ENCODE assay signal across 10 cellular contexts in the genomic region with DNA sequence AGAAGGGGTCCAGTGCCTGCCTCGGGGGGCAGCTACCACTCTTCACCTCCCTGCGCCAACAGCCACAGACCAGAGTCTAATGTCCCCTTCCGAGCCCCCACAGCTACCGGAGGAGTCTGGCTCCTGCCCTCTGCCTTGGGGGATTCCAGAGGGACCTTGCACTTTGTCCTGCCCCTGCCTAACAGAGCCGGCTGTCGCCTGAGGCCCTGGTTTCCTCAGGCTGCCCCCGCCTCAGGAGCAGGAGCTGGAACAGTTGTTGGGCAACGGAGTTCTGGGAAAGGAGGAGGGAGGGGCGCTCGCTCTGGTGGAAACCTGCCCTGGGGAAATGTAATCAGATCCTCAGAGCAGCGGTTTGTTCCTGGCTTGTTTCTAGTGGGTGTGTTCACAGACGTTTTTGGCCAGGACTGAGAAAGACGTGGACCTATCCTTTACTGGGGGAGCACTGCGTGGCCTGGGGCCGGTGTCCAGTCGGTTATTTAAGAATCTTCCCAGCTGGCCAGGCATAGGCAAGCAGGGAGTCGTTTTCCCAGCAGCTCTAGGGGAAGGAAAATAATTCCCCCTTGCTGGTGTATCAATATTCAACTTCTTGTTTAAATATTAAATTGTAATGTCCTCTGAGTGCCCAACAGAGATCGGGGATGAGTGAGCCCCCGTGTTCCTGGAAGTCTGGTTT. TPM values are rescaled to one million over a fixed set of nuclear protein-coding genes. Genes with fewer than 3 reads are reported as not detected.
A peak's percentile ranks its signal among the peaks of the same experiment; 100 is the strongest.
DNase-seq lines count a peak whose midpoint lies in the region; ATAC-seq, FAIRE-seq and TF ChIP-seq lines count a peak whose summit lies in the region.
"Had no signal": no experiment of that assay in that cellular context is flagged by ENCODE, and none has a peak within 500 bp of the region (broad histone marks: within the 10 kb centered on the region; RNA-seq: fewer than 3 reads in every experiment).

No MANE protein-coding gene starts in this region.

- H3K27ac Mint-ChIP-seq in GM23338 = no peak overlapping the region
- H3K27ac Mint-ChIP-seq: IgD-negative memory B cell had no signal

- H3K56ac ChIP-seq in H1 (replicated peaks; ENCODE audit: insufficient read length, low read depth, low read length) = no peak overlapping the region

- H3K9me2 ChIP-seq in GM23338 (ENCODE audit: insufficient read depth) = no peaks in the 10 kb centered on the region

- no peaks in the 10 kb centered on the region for H3K9me3 Mint-ChIP-seq in GM23338
- H3K9me3 Mint-ChIP-seq: IgD-negative memory B cell had no signal

- H2AK5ac ChIP-seq in H1 (ENCODE audit: low read depth, low read length) = no peak overlapping the region

- no peak overlapping the region for H4K91ac ChIP-seq in H1 (replicated peaks; ENCODE audit: insufficient read length, low read length)

- no peaks in the 10 kb centered on the region; the same call in 1 of the 2 replicates for H3K79me1 ChIP-seq in H1 (ENCODE audit: low read depth, low read length)

- H3K4me3 ChIP-seq in GM23338 (no peak overlapping the region), H1 (ENCODE audit: extremely low read depth in 1 of 4, insufficient read depth in 2 of 4, low read depth in 3 of 4, low read length in 4 of 4) (no peak overlapping the region), urinary bladder (ENCODE audit: low read depth, low read length) (no peak overlapping the region)

- H3K36me3 ChIP-seq in GM23338 (ENCODE audit: insufficient read depth) (no peaks in the 10 kb centered on the region; the same call in 1 of the 2 replicates), H1 (ENCODE audit: control insufficient read depth in 2 of 4, insufficient read depth in 4 of 4, low read length in 3 of 4) (no peaks in the 10 kb centered on the region), urinary bladder (ENCODE audit: insufficient read depth) (no peaks in the 10 kb centered on the region)
- H3K36me3 ChIP-seq: neutrophil had no signal

- H3K4me1 ChIP-seq in GM23338 (ENCODE audit: insufficient read depth) (peaks cover 8% of the 10 kb centered on the region), H1 (replicated peaks in 1 of 4; ENCODE audit: control insufficient read depth in 3 of 4, insufficient read depth in 4 of 4, low read length in 3 of 4) (peaks cover 0 to 11% (median 4%) of the 10 kb centered on the region in 4 experiments; a peak in 4 of 7 replicates), urinary bladder (ENCODE audit: insufficient read depth) (no peaks in the 10 kb centered on the region)

- H2AFZ ChIP-seq in GM23338 (no peak overlapping the region), H1 (ENCODE audit: low read length) (no peak overlapping the region)

- H3K9me3 ChIP-seq in H1 (ENCODE audit: insufficient read depth in 2 of 2, low read depth in 1 of 2, low read length in 1 of 2) = no peaks in the 10 kb centered on the region
- H3K9me3 ChIP-seq: neutrophil had no signal

- H4K20me1 ChIP-seq in GM23338 (replicated peaks; ENCODE audit: insufficient read depth) (no peaks in the 10 kb centered on the region), H1 (replicated peaks in 1 of 2; ENCODE audit: control insufficient read depth in 1 of 2, insufficient read depth in 2 of 2, low read length in 2 of 2) (no peaks in the 10 kb centered on the region)

- no peak overlapping the region for H3K4ac ChIP-seq in H1 (replicated peaks; ENCODE audit: insufficient read length, low read depth, low read length)

- no peak overlapping the region for H3K9ac ChIP-seq in H1 (replicated peaks in 1 of 4; ENCODE audit: extremely low read depth in 1 of 4, low read depth in 3 of 4, low read length in 3 of 4)

- ATAC-seq in GM23338 (peak; percentile 69), GM18519 (IDR thresholded peaks at IDR 0.05; ENCODE audit: low FRiP score, unreplicated experiment) (no peak), HG02571 (IDR thresholded peaks at IDR 0.05; ENCODE audit: unreplicated experiment) (no peak)

- peak overlapping the region; percentile 55; the same call in 1 of the 2 replicates for H3K4me2 ChIP-seq in GM23338
- no peak overlapping the region for H3K4me2 ChIP-seq in H1 (ENCODE audit: insufficient read depth in 1 of 2, low read depth in 2 of 2, low read length in 2 of 2)

- H2BK20ac ChIP-seq in H1 (ENCODE audit: low read length) = no peak overlapping the region

- H3K27ac ChIP-seq in GM23338 (ENCODE audit: low read depth) = 0 out of 2 replicates have a peak overlapping the region, but pooled peaks have one; percentile 32
- H3K27ac ChIP-seq in H1 (ENCODE audit: low read depth, low read length) = no peak overlapping the region
- H3K27ac ChIP-seq in urinary bladder (ENCODE audit: low read depth) = peak overlapping the region; percentile 77
- H3K27ac ChIP-seq: neutrophil had no signal

- TF ChIP-seq CTCF in GM23338 (conservative IDR thresholded peaks at IDR 0.05; ENCODE audit: low read depth in 2 of 2) = no peak
- no peak for TF ChIP-seq CTCF in H1 (IDR thresholded peaks at IDR 0.05; ENCODE audit: control extremely low read depth in 1 of 3, insufficient read depth in 1 of 3, low read depth in 1 of 3, low read length in 3 of 3)

- TF ChIP-seq POLR2A in H1 (IDR thresholded peaks at IDR 0.05; ENCODE audit: control extremely low read depth in 1 of 2, low read depth in 2 of 2, low read length in 2 of 2) = no peak

- H3K23me2 ChIP-seq in H1 (ENCODE audit: low read depth, low read length) = no peaks in the 10 kb centered on the region; the same call in 1 of the 2 replicates

- peak overlapping the region; percentile 50; the same call in 1 of the 2 replicates for H2BK12ac ChIP-seq in H1 (ENCODE audit: low read depth, low read length)

- TF ChIP-seq EP300 in H1 (IDR thresholded peaks at IDR 0.05; ENCODE audit: borderline replicate concordance in 1 of 2, low read depth in 2 of 2, low read length in 2 of 2) = no peak

- no peak overlapping the region for H4K5ac ChIP-seq in H1 (ENCODE audit: insufficient read length, low read depth, low read length)

- CTCF ChIA-PET in H1 (lab: Charles Lee; ENCODE audit: partially characterized antibody) = interaction anchor here (1.6 kb wide), 1 partner anchor 180 kb away, joined by 4 read pairs; no protein-coding TSS in a partner anchor

- DNase-seq in GM23338 (ENCODE audit: low spot score) (peak; percentile 70), NCI-H526 treated with DMSO at 0.1 percent for 48 hours (lab: John Stamatoyannopoulos, UW) (peak; percentile 55), H1 (ENCODE audit: low read depth in 1 of 2, low spot score in 2 of 2) (no peak), medulla oblongata (ENCODE audit: extremely low spot score) (peak; percentile 61), activated T-cell treated with anti-CD3 and anti-CD28 coated beads for 4 hours (no peak)

- FAIRE-seq in H1 (lab: Jason Lieb, UNC) = no peak

- POLR2A ChIA-PET in H1 (lab: Charles Lee; ENCODE audit: partially characterized antibody) = interaction anchor here (0.6 to 1.7 kb wide), 3 partner anchors 20 to 74 kb away, joined by 3 to 4 read pairs (median 3); a partner anchor contains a TSS

- no peaks in the 10 kb centered on the region for H3F3A ChIP-seq in GM23338 (replicated peaks; ENCODE audit: low read depth)

- no peak overlapping the region for H3K14ac ChIP-seq in H1 (ENCODE audit: insufficient read length)

- H4K8ac ChIP-seq in H1 (ENCODE audit: extremely low read depth, insufficient read depth, low read length) = no peak overlapping the region

- H2BK120ac ChIP-seq in H1 (replicated peaks; ENCODE audit: low read depth, low read length) = no peak overlapping the region

- peaks cover 5% of the 10 kb centered on the region for H3K27me3 Mint-ChIP-seq in GM23338 (ENCODE audit: insufficient read depth, low read depth, poor library complexity)

- TF ChIP-seq RAD21 in H1 (IDR thresholded peaks at IDR 0.05 in 1 of 2, conservative IDR thresholded peaks at IDR 0.05 in 1 of 2; ENCODE audit: low read depth in 2 of 2, low read length in 2 of 2) = no peak

- no peak overlapping the region for H2BK5ac ChIP-seq in H1 (ENCODE audit: low read depth, low read length)

- 70% methylated on average over 19 of the region's 19 CpGs; no CpG with 5 or more reads in 1 of the 2 experiments for WGBS in H1 (ENCODE audit: extremely low coverage in 1 of 2, insufficient coverage in 1 of 2, insufficient read length in 1 of 2, insufficient replicate concordance in 2 of 2, low coverage in 1 of 2, low lambda C conversion rate in 2 of 2, missing lambda C conversion rate in 1 of 2), 2 experiments
- 12% methylated on average over 19 of the region's 19 CpGs for WGBS in urinary bladder

- H3K27me3 ChIP-seq in GM23338 (ENCODE audit: insufficient read depth) = no peaks in the 10 kb centered on the region
- no peaks in the 10 kb centered on the region for H3K27me3 ChIP-seq in H1 (replicated peaks in 1 of 4; ENCODE audit: control insufficient read depth in 3 of 4, extremely low read depth in 1 of 4, insufficient read depth in 3 of 4, low read length in 3 of 4)

- H3K79me2 ChIP-seq in GM23338 (replicated peaks; ENCODE audit: insufficient read depth) (no peaks in the 10 kb centered on the region), H1 (ENCODE audit: control insufficient read depth in 1 of 2, insufficient read depth in 2 of 2, low read length in 2 of 2) (no peaks in the 10 kb centered on the region)

- H3K36me3 Mint-ChIP-seq in GM23338 (ENCODE audit: low read depth) = no peaks in the 10 kb centered on the region
- H3K36me3 Mint-ChIP-seq: IgD-negative memory B cell had no signal

- no peak overlapping the region for H3K4me3 Mint-ChIP-seq in GM23338
- H3K4me3 Mint-ChIP-seq: IgD-negative memory B cell had no signal

- peak overlapping the region; percentile 32; the same call in 1 of the 2 replicates for H3K18ac ChIP-seq in H1 (ENCODE audit: extremely low read depth, low read length)

- no peak overlapping the region for H3K23ac ChIP-seq in H1 (ENCODE audit: insufficient read length)

- H2BK15ac ChIP-seq in H1 (ENCODE audit: low read length) = no peak overlapping the region; the same call in 1 of the 2 replicates

- peaks cover 17% of the 10 kb centered on the region for H3K4me1 Mint-ChIP-seq in GM23338

RNA-seq across cellular contexts. Expression of a gene that starts 32.3 kb away (rescaled TPM):
- total RNA-seq in GM23338 (2014; rRNA removed; shearing (Covaris generic)) = 12.7 and 16.2 TPM in 2 replicates
- polyA plus RNA-seq in GM23338 (2016; fragmentation: Nextera tagmentation; extraction: Ambion mirVana) (7.0 and 8.9 TPM in 2 replicates), H1 (2011; rRNA removed) (7.2 and 13.1 TPM in 2 replicates), urinary bladder (71.2 TPM)
- 13.8 and 13.9 TPM in 2 replicates for total RNA-seq in H1 (2021; fragmentation: NEBNext Ultra II Directional; extraction: Animal tissue kit (Norgen Biotek cat#: 25700))
- polyA plus RNA-seq in H1 (2011; cell fraction: cytosol; rRNA removed) = 9.2 TPM
- polyA plus RNA-seq in H1 (2011; cell fraction: nucleus; rRNA removed) = 11.9 TPM
- polyA plus RNA-seq in H1 (2012, experiment 1 of 2) = 6.9 to 12.0 TPM (median 8.7 TPM) in 4 replicates
- 7.6 TPM for polyA plus RNA-seq in H1 (2012, experiment 2 of 2)
- polyA plus RNA-seq in H1 (2013, experiment 1 of 2) = 10.5 TPM
- 11.0 TPM for polyA plus RNA-seq in H1 (2013, experiment 2 of 2)
- polyA minus RNA-seq in H1 (2011; rRNA and poly(A)+ RNA removed) = 3.9 and 7.0 TPM in 2 replicates
- 9.8 TPM for polyA minus RNA-seq in H1 (2011; cell fraction: cytosol; rRNA and poly(A)+ RNA removed)
- 9.6 TPM for polyA minus RNA-seq in H1 (2011; cell fraction: nucleus; rRNA and poly(A)+ RNA removed)
- total RNA-seq in urinary bladder = 10.7 TPM
- polyA plus RNA-seq: IgD-negative memory B cell had no signal

RNA-seq across cellular contexts. Expression of a gene that starts 39.2 kb away (rescaled TPM):
- 66.4 and 76.2 TPM in 2 replicates for total RNA-seq in GM23338 (2014; rRNA removed; shearing (Covaris generic))
- polyA plus RNA-seq in GM23338 (2016; fragmentation: Nextera tagmentation; extraction: Ambion mirVana) = 66.8 and 76.9 TPM in 2 replicates
- total RNA-seq in H1 (2021; fragmentation: NEBNext Ultra II Directional; extraction: Animal tissue kit (Norgen Biotek cat#: 25700)) = 75.3 and 82.5 TPM in 2 replicates
- 113 and 160 TPM in 2 replicates for polyA plus RNA-seq in H1 (2011; rRNA removed)
- 64.2 TPM for polyA plus RNA-seq in H1 (2011; cell fraction: cytosol; rRNA removed)
- polyA plus RNA-seq in H1 (2011; cell fraction: nucleus; rRNA removed) = 72.4 TPM
- 73.0 to 99.5 TPM (median 89.7 TPM) in 4 replicates for polyA plus RNA-seq in H1 (2012, experiment 1 of 2)
- 83.5 TPM for polyA plus RNA-seq in H1 (2012, experiment 2 of 2)
- 94.8 TPM for polyA plus RNA-seq in H1 (2013, experiment 1 of 2)
- polyA plus RNA-seq in H1 (2013, experiment 2 of 2) = 107 TPM
- polyA minus RNA-seq in H1 (2011; rRNA and poly(A)+ RNA removed) = 56.6 and 58.6 TPM in 2 replicates
- polyA minus RNA-seq in H1 (2011; cell fraction: cytosol; rRNA and poly(A)+ RNA removed) = 50.7 TPM
- polyA minus RNA-seq in H1 (2011; cell fraction: nucleus; rRNA and poly(A)+ RNA removed) = 29.5 TPM
- total RNA-seq in urinary bladder = 33.8 TPM
- polyA plus RNA-seq in urinary bladder = 359 TPM

RNA-seq across cellular contexts. Expression of a gene that starts 48.0 kb away (rescaled TPM):
- not detected in 2 replicates for total RNA-seq in GM23338 (2014; rRNA removed; shearing (Covaris generic))
- polyA plus RNA-seq in GM23338 (2016; fragmentation: Nextera tagmentation; extraction: Ambion mirVana) (0.30 and 0.53 TPM in 2 replicates), H1 (2011; rRNA removed) (0.12 TPM in 1 of 2 replicates, not detected in the other), urinary bladder (not detected)
- total RNA-seq in H1 (2021; fragmentation: NEBNext Ultra II Directional; extraction: Animal tissue kit (Norgen Biotek cat#: 25700)) = 0.52 and 0.84 TPM in 2 replicates
- polyA plus RNA-seq in H1 (2011; cell fraction: cytosol; rRNA removed) = not detected
- polyA plus RNA-seq in H1 (2011; cell fraction: nucleus; rRNA removed) = not detected
- not detected in 4 replicates for polyA plus RNA-seq in H1 (2012, experiment 1 of 2)
- not detected for polyA plus RNA-seq in H1 (2012, experiment 2 of 2)
- not detected for polyA plus RNA-seq in H1 (2013, experiment 1 of 2)
- 0.15 TPM for polyA plus RNA-seq in H1 (2013, experiment 2 of 2)
- polyA minus RNA-seq in H1 (2011; rRNA and poly(A)+ RNA removed) = 0.49 and 0.50 TPM in 2 replicates
- 1.5 TPM for polyA minus RNA-seq in H1 (2011; cell fraction: cytosol; rRNA and poly(A)+ RNA removed)
- polyA minus RNA-seq in H1 (2011; cell fraction: nucleus; rRNA and poly(A)+ RNA removed) = 1.8 TPM
- total RNA-seq in urinary bladder = 0.37 TPM

Comparison
In these comparisons a context has a peak if more than half of its experiments do, and no peak if none do; other contexts are left out.
1. DNase-seq: peak in GM23338 (single experiment), NCI-H526 treated with DMSO at 0.1 percent for 48 hours (single experiment) and medulla oblongata (single experiment); none in H1 (0 of 2) and activated T-cell treated with anti-CD3 and anti-CD28 coated beads for 4 hours (single experiment).